Comparison of ENCODE assay signal across 9 cellular contexts in genomic region chr12:89019439-89020120, GRCh38.
A peak's percentile ranks its signal among the peaks of the same experiment; 100 is the strongest.
DNase-seq lines count a peak whose midpoint lies in the region; ATAC-seq, FAIRE-seq and TF ChIP-seq lines count a peak whose summit lies in the region.
"Had no signal": no experiment of that assay in that cellular context is flagged by ENCODE, and none has a peak within 500 bp of the region (broad histone marks: within the 10 kb centered on the region; RNA-seq: fewer than 3 reads in every experiment).

No MANE protein-coding gene starts in this region.

- no peaks in the 10 kb centered on the region for H3K9me3 ChIP-seq in endothelial cell of umbilical vein (replicated peaks; ENCODE audit: control insufficient read depth, insufficient read depth, low read length)

- peak overlapping the region in 2 of 3 experiments; percentile 18 to 20 for H3K4me3 ChIP-seq in endothelial cell of umbilical vein (replicated peaks in 1 of 3; ENCODE audit: insufficient read depth in 1 of 3, low read depth in 1 of 3, low read length in 3 of 3)

- ATAC-seq in GM21526 (IDR thresholded peaks at IDR 0.05; ENCODE audit: low FRiP score, unreplicated experiment), result peak; percentile 97

- CTCF ChIA-PET in endothelial cell of umbilical vein (lab: Charles Lee), result interaction anchor here (0.6 to 5.6 kb wide), 32 partner anchors 9 to 523 kb away, joined by 3 to 171 read pairs (median 4); partner anchors contain the start of genes DUSP6, GALNT4 and POC1B

- peak overlapping the region; percentile 7 for H3K9ac ChIP-seq in endothelial cell of umbilical vein (replicated peaks; ENCODE audit: extremely low read depth, insufficient read depth, low read length)

- no peaks in the 10 kb centered on the region for H3K36me3 ChIP-seq in endothelial cell of umbilical vein (ENCODE audit: control insufficient read depth in 2 of 2, extremely low read depth in 1 of 2, insufficient read depth in 2 of 2, low read length in 2 of 2)

- no peak overlapping the region for H3K27ac ChIP-seq in endothelial cell of umbilical vein (ENCODE audit: insufficient read depth, low read depth, low read length)
- H3K27ac ChIP-seq: skin epidermis had no signal

- TSS peak; percentile 95 for BruUV-seq in endothelial cell of umbilical vein (replicated peaks; lab: Mats Ljungman, UMichigan)

- no peaks in the 10 kb centered on the region for H3K9me1 ChIP-seq in endothelial cell of umbilical vein (replicated peaks; ENCODE audit: control insufficient read depth, extremely low read depth, insufficient read depth, low read length)

- H3K27me3 ChIP-seq in endothelial cell of umbilical vein (ENCODE audit: control insufficient read depth in 2 of 2, insufficient read depth in 2 of 2, low read length in 2 of 2), result no peaks in the 10 kb centered on the region

- POLR2A ChIA-PET in endothelial cell of umbilical vein (lab: Charles Lee), result interaction anchor here (1.0 to 1.4 kb wide), 3 partner anchors 327 to 505 kb away, joined by 4 to 9 read pairs (median 5); partner anchors contain the start of genes DUSP6 and GALNT4

- no peak for TF ChIP-seq POLR2A in endothelial cell of umbilical vein (IDR thresholded peaks at IDR 0.05; ENCODE audit: low read depth, low read length)

- H3K4me1 ChIP-seq in endothelial cell of umbilical vein (ENCODE audit: control insufficient read depth, extremely low read depth, insufficient read depth, low read length), result peaks cover 8% of the 10 kb centered on the region

- DNase-seq in DMS114 treated with DMSO at 0.1 percent for 48 hours (lab: John Stamatoyannopoulos, UW; ENCODE audit: unreplicated experiment) (peak; percentile 96), HUDEP-2 (lab: John Stamatoyannopoulos, UW; ENCODE audit: unreplicated experiment in 76 of 76) (peak in 67 of 76 experiments; percentile 1 to 74 (median 38)), NK-92 (lab: John Stamatoyannopoulos, UW; ENCODE audit: unreplicated experiment) (peak; percentile 5), endothelial cell of umbilical vein (ENCODE audit: low read depth, low spot score) (peak; percentile 95), mucosa of gallbladder (ENCODE audit: low spot score) (peak; percentile 89)
- peak; percentile 46 to 61 for DNase-seq in activated CD8-positive, alpha-beta memory T cell treated with anti-CD3 and anti-CD28 coated beads for 4 hours (ENCODE audit: low read depth in 2 of 2)
- peak; percentile 47 for DNase-seq in stimulated activated CD8-positive, alpha-beta memory T cell treated with anti-CD3 and anti-CD28 coated beads, Interleukin-4, amount 100 ng/mL, for 24 hours (ENCODE audit: low read depth)

- peak overlapping the region; percentile 23 for H2AFZ ChIP-seq in endothelial cell of umbilical vein (ENCODE audit: low read depth, low read length)

- H3K79me2 ChIP-seq in endothelial cell of umbilical vein (ENCODE audit: control insufficient read depth, insufficient read depth, low read length), result no peaks in the 10 kb centered on the region

- TF ChIP-seq CTCF in endothelial cell of umbilical vein (IDR thresholded peaks at IDR 0.05; ENCODE audit: extremely low read depth in 1 of 2, insufficient read depth in 1 of 2, low read depth in 1 of 2, low read length in 2 of 2), result peak; percentile 81 to 83

- intact Hi-C loops in endothelial cell of umbilical vein (cut with micrococcal nuclease), result loop anchor here (1.0 to 10.0 kb wide), 8 partner anchors 32 to 1925 kb away; partner anchors contain the start of genes ATP2B1 and GALNT4

- FAIRE-seq in endothelial cell of umbilical vein (lab: Jason Lieb, UNC), result peak; percentile 84

- peak overlapping the region; percentile 33 for H3K4me2 ChIP-seq in endothelial cell of umbilical vein (ENCODE audit: insufficient read depth, low read length)

- H4K20me1 ChIP-seq in endothelial cell of umbilical vein (replicated peaks; ENCODE audit: control insufficient read depth, extremely low read depth, insufficient read depth, low read length), result no peaks in the 10 kb centered on the region

- dilution Hi-C loops in endothelial cell of umbilical vein (cut with MboI; ENCODE audit: extremely low pct_ligation_motif_present, low sequenced_read_pairs), result no loop called here

TF ChIP-seq in endothelial cell of umbilical vein, 7 proteins besides CTCF, POLR2A, EP300 and RAD21:
- TF ChIP-seq JUN (IDR thresholded peaks at IDR 0.05; ENCODE audit: borderline replicate concordance, insufficient read depth, insufficient read length, low read depth), result peak; percentile 79
- TF ChIP-seq FOS (IDR thresholded peaks at IDR 0.05; ENCODE audit: borderline replicate concordance, insufficient read depth, low read length), result peak; percentile 94
- peak; percentile 65 for TF ChIP-seq GATA2 (IDR thresholded peaks at IDR 0.05; ENCODE audit: insufficient read depth, insufficient read length, low read depth, low read length)
- no peak for TF ChIP-seq EZH2 (IDR thresholded peaks at IDR 0.05; ENCODE audit: borderline replicate concordance, low read depth, low read length, severe bottlenecking)
- TF ChIP-seq MAX (IDR thresholded peaks at IDR 0.05; ENCODE audit: insufficient read depth, insufficient read length), result no peak
- TF ChIP-seq POLR2AphosphoS5 (IDR thresholded peaks at IDR 0.05; ENCODE audit: insufficient read depth, low read depth, low read length), result no peak
- no peak for TF ChIP-seq MYC (IDR thresholded peaks at IDR 0.05; ENCODE audit: low read depth, low read length)
TF ChIP-seq in endothelial cell of umbilical vein: peak in this region for 3.

Comparison
In these comparisons a context has a peak if more than half of its experiments do, and no peak if none do; other contexts are left out.
1. DNase-seq: peak in every context shown above with its lines; median percentile 96 in DMS114 treated with DMSO at 0.1 percent for 48 hours; 95 in endothelial cell of umbilical vein; 89 in mucosa of gallbladder; 54 in activated CD8-positive, alpha-beta memory T cell treated with anti-CD3 and anti-CD28 coated beads for 4 hours; 47 in stimulated activated CD8-positive, alpha-beta memory T cell treated with anti-CD3 and anti-CD28 coated beads, Interleukin-4, amount 100 ng/mL, for 24 hours; 38 in HUDEP-2; 5 in NK-92.